Comparison of ENCODE assay signal across 14 cellular contexts in genomic region chr5:14771195-14771594, GRCh38.
DNase-seq lines count a peak whose midpoint lies in the region; ATAC-seq and TF ChIP-seq lines count a peak whose summit lies in the region.
"Had no signal": no experiment of that assay in that cellular context is flagged by ENCODE, and none has a peak within 500 bp of the region (broad histone marks: within the 10 kb centered on the region; RNA-seq: fewer than 3 reads in every experiment).

No MANE protein-coding gene starts in this region.

- H3K4me1 Mint-ChIP-seq in activated T-helper 17 cell treated with anti-CD3 and anti-CD28 coated beads, Interleukin-2, amount 50 U/mL, for 72 hours = peaks cover 40% of the 10 kb centered on the region

- intact Hi-C loops in psoas muscle (cut with DNase I) = loop anchor here in 1 of 2 donors (10.0 kb wide), 1 partner anchor 86 kb away; no protein-coding TSS in a partner anchor

- peaks cover 0 to 16% of the 10 kb centered on the region in 2 donors for H3K36me3 ChIP-seq in psoas muscle (ENCODE audit: insufficient read depth in 1 of 2, low read depth in 1 of 2)

- no peaks in the 10 kb centered on the region for H3K9me3 ChIP-seq in psoas muscle
- H3K9me3 ChIP-seq: BLaER1 had no signal

- H3K27ac ChIP-seq in psoas muscle = peak overlapping the region; percentile 13
- H3K27ac ChIP-seq: 22Rv1, BLaER1 had no signal

- H3K4me3 ChIP-seq in psoas muscle = no peak overlapping the region
- H3K4me3 ChIP-seq: BLaER1 had no signal

- H3K27me3 Mint-ChIP-seq in activated T-helper 17 cell treated with anti-CD3 and anti-CD28 coated beads, Interleukin-2, amount 50 U/mL, for 72 hours = no peaks in the 10 kb centered on the region

- WGBS in psoas muscle, 3 donors = 92 to 94% (median 93%) methylated on average over 4 of the region's 4 CpGs

- ATAC-seq in activated T-helper 17 cell treated with anti-CD3 and anti-CD28 coated beads, Interleukin-2, amount 50 U/mL, for 72 hours (replicated peaks) = no peak
- no peak for ATAC-seq in psoas muscle

- no peaks in the 10 kb centered on the region for H3K9me3 Mint-ChIP-seq in activated T-helper 17 cell treated with anti-CD3 and anti-CD28 coated beads, Interleukin-2, amount 50 U/mL, for 72 hours

- H3K27me3 ChIP-seq in psoas muscle (ENCODE audit: insufficient read depth in 3 of 3, low read length in 2 of 3) = no peaks in the 10 kb centered on the region
- H3K27me3 ChIP-seq: BLaER1 had no signal

- no peak for TF ChIP-seq CTCF in psoas muscle (IDR thresholded peaks at IDR 0.05)

- DNase-seq in NCI-H510A treated with DMSO at 0.1 percent for 48 hours (lab: John Stamatoyannopoulos, UW) = peak; percentile 18
- DNase-seq in NCI-H510A (lab: John Stamatoyannopoulos, UW) = no peak
- peak; percentile 22 for DNase-seq in HT-29 (ENCODE audit: low spot score)
- no peak for DNase-seq in psoas muscle
- no peak for DNase-seq in NCI-H748 (lab: John Stamatoyannopoulos, UW; ENCODE audit: unreplicated experiment)
- no peak for DNase-seq in NCI-H1048 (lab: John Stamatoyannopoulos, UW)
- DNase-seq in RPMI8226 = no peak
- DNase-seq: AML-193, DMS79, H7, KBM-7 had no signal

- peaks cover 27% of the 10 kb centered on the region for H3K36me3 Mint-ChIP-seq in activated T-helper 17 cell treated with anti-CD3 and anti-CD28 coated beads, Interleukin-2, amount 50 U/mL, for 72 hours (ENCODE audit: low read depth)

- H3K4me1 ChIP-seq in psoas muscle = peaks cover 16% of the 10 kb centered on the region
- H3K4me1 ChIP-seq: BLaER1 had no signal

- H3K4me3 Mint-ChIP-seq in activated T-helper 17 cell treated with anti-CD3 and anti-CD28 coated beads, Interleukin-2, amount 50 U/mL, for 72 hours = no peak overlapping the region

- H3K27ac Mint-ChIP-seq in activated T-helper 17 cell treated with anti-CD3 and anti-CD28 coated beads, Interleukin-2, amount 50 U/mL, for 72 hours = peak overlapping the region; percentile 46

Comparison
In these comparisons a context has a peak if more than half of its experiments do, and no peak if none do; other contexts are left out.
1. DNase-seq: peak in NCI-H510A treated with DMSO at 0.1 percent for 48 hours (single experiment) and HT-29 (single experiment); none in NCI-H510A (single experiment), psoas muscle (0 of 2), NCI-H748 (single experiment), NCI-H1048 (single experiment) and RPMI8226 (single experiment).